In the genomic region with DNA sequence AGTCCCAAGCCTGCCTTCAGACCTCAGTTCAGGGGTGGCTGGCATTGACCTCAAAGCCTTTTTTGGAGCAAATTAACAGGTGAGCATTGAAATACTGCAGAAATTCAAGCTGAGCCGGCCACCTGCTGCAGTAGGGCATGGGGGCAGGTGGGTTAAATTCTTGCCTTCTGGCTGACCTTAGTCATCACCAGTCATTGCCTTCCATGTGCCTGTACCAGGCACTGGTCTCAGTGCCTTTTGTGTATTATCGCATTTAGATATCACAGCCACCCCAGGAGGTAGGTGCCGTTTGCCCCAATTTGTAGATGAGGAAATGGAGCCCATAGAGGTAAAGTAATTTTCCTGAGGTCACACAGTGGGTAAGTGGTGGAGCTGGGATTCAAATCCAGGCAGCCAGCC, we compare ENCODE assay signal across 20 cellular contexts. TPM values are rescaled to one million over a fixed set of nuclear protein-coding genes. Genes with fewer than 3 reads are reported as not detected.
DNase-seq lines count a peak whose midpoint lies in the region; ATAC-seq and TF ChIP-seq lines count a peak whose summit lies in the region.
"Had no signal": no experiment of that assay in that cellular context is flagged by ENCODE, and none has a peak within 500 bp of the region (broad histone marks: within the 10 kb centered on the region; RNA-seq: fewer than 3 reads in every experiment).

No MANE protein-coding gene starts in this region.

- peak overlapping the region in 2 of 4 donors; percentile 3 to 8 for H3K4me3 ChIP-seq in stomach
- H3K4me3 ChIP-seq: sigmoid colon, tibial artery had no signal

- no peak for ATAC-seq in HG02970 (IDR thresholded peaks at IDR 0.05; ENCODE audit: low FRiP score, unreplicated experiment)

- H3K9me3 Mint-ChIP-seq in nephron, result no peaks in the 10 kb centered on the region
- H3K9me3 Mint-ChIP-seq: dendritic cell treated with granulocyte-macrophage colony-stimulating factor and Interleukin-4, amounts not matched to agents 40 ng/mL and 50 ng/mL, for 4 days; memory B cell had no signal

- DNase-seq in NCI-H2196 (lab: John Stamatoyannopoulos, UW; ENCODE audit: unreplicated experiment), result peak; percentile 29
- DNase-seq in NCI-H2196 treated with DMSO at 0.1 percent for 48 hours (lab: John Stamatoyannopoulos, UW; ENCODE audit: unreplicated experiment), result no peak
- no peak for DNase-seq in stomach
- DNase-seq in UCSD-AML1 (lab: John Stamatoyannopoulos, UW; ENCODE audit: unreplicated experiment), result no peak
- DNase-seq in retina, result no peak
- DNase-seq: activated naive CD4-positive, alpha-beta T cell; BE2C; KBM-7; MV-4-11; NCI-H524 treated with DMSO at 0.1 percent for 48 hours; sigmoid colon; stimulated activated CD4-positive, alpha-beta T cell treated with anti-CD3 and anti-CD28 coated beads, Interleukin-4, amount 100 ng/mL, for 24 hours; T-helper 9 cell; tibial artery had no signal

- no peaks in the 10 kb centered on the region for H3K9me3 ChIP-seq in stomach
- H3K9me3 ChIP-seq: BE2C, sigmoid colon, tibial artery had no signal

- TF ChIP-seq EP300 in stomach (IDR thresholded peaks at IDR 0.05), result no peak

- TF ChIP-seq CTCF in nephron (IDR thresholded peaks at IDR 0.05; ENCODE audit: unreplicated experiment in 3 of 3) (no peak), stomach (IDR thresholded peaks at IDR 0.05) (no peak)

- TF ChIP-seq POLR2A in stomach (IDR thresholded peaks at IDR 0.05), result no peak

- H3K27ac Mint-ChIP-seq in nephron, result peak overlapping the region in 2 of 3 experiments; percentile 83 to 87
- H3K27ac Mint-ChIP-seq: memory B cell had no signal

- H3K36me3 ChIP-seq in stomach, result no peaks in the 10 kb centered on the region
- H3K36me3 ChIP-seq: sigmoid colon, tibial artery had no signal

- intact Hi-C loops in stomach (cut with DNase I; ENCODE audit: low total_unique reads), result no loop called here

- H3K4me1 ChIP-seq in stomach, result peaks cover 99 to 100% (median 100%) of the 10 kb centered on the region in 4 donors

- peak overlapping the region in 1 of 3 experiments; percentile 37 for H3K4me3 Mint-ChIP-seq in nephron
- H3K4me3 Mint-ChIP-seq: dendritic cell treated with granulocyte-macrophage colony-stimulating factor and Interleukin-4, amounts not matched to agents 40 ng/mL and 50 ng/mL, for 4 days; memory B cell had no signal

- no peaks in the 10 kb centered on the region for H3K27me3 ChIP-seq in stomach
- H3K27me3 ChIP-seq: BE2C, sigmoid colon, tibial artery had no signal

- peaks cover 4% of the 10 kb centered on the region for H3K36me3 Mint-ChIP-seq in nephron (ENCODE audit: low read depth)

- H3K4me1 Mint-ChIP-seq in nephron, result peaks cover 89% of the 10 kb centered on the region

- H3K27ac ChIP-seq in cingulate gyrus (ENCODE audit: low read depth, low read length) (peak overlapping the region; percentile 88), stomach (peak overlapping the region; percentile 82 to 94 (median 87))
- H3K27ac ChIP-seq: 22Rv1, sigmoid colon, tibial artery had no signal

- no peaks in the 10 kb centered on the region for H3K27me3 Mint-ChIP-seq in nephron (ENCODE audit: low read depth)
- H3K27me3 Mint-ChIP-seq: dendritic cell treated with granulocyte-macrophage colony-stimulating factor and Interleukin-4, amounts not matched to agents 40 ng/mL and 50 ng/mL, for 4 days; memory B cell had no signal

- 22 to 62% (median 29%) methylated on average over 3 of the region's 3 CpGs for WGBS in stomach, 5 donors

RNA-seq across cellular contexts. Expression of a gene that starts 7.2 kb away (rescaled TPM):
- 100 to 1,000 TPM in 1 of 5 donors, 10 to 100 TPM in 4; 25.7 to 268 (median 55.4) TPM for total RNA-seq in stomach
- 10 to 100 TPM; 32.4 to 95.8 (median 39.7) TPM for polyA plus RNA-seq in stomach

RNA-seq across cellular contexts. Expression of a gene that starts 21.1 kb away (rescaled TPM):
- 100 to 1,000 TPM in 1 of 5 donors, 10 to 100 TPM in 2, 1 to 10 TPM in 2; 1.8 to 107 (median 11.2) TPM for total RNA-seq in stomach
- polyA plus RNA-seq in stomach, result 10 to 100 TPM; 28.2 to 44.3 (median 36.0) TPM

RNA-seq across cellular contexts. Expression of a gene that starts 23.9 kb away (rescaled TPM):
- total RNA-seq in stomach, result 10 to 100 TPM in 2 of 5 donors, 1 to 10 TPM in 1, under 1 TPM in 1, not detected in 1; 0.45 to 13.4 (median 7.4) TPM
- polyA plus RNA-seq in stomach, result 1 to 10 TPM; 2.7 to 7.0 (median 5.0) TPM
